Comparison of ENCODE assay signal across 37 cellular contexts in genomic region chr1:51014878-51015277, GRCh38. TPM values are rescaled to one million over a fixed set of nuclear protein-coding genes. Genes with fewer than 3 reads are reported as not detected.
DNase-seq lines count a peak whose midpoint lies in the region; ATAC-seq, FAIRE-seq and TF ChIP-seq lines count a peak whose summit lies in the region.
"Had no signal": no experiment of that assay in that cellular context is flagged by ENCODE, and none has a peak within 500 bp of the region (broad histone marks: within the 10 kb centered on the region; RNA-seq: fewer than 3 reads in every experiment).

No MANE protein-coding gene starts in this region.

- TF ChIP-seq POLR2A in HepG2 (IDR thresholded peaks at IDR 0.05; ENCODE audit: insufficient read depth in 1 of 2, low read depth in 2 of 2, low read length in 2 of 2) (no peak), right lobe of liver (IDR thresholded peaks at IDR 0.05) (no peak), K562 (conservative IDR thresholded peaks at IDR 0.05) (no peak)

- H3K27ac ChIP-seq in HepG2 (ENCODE audit: extremely low read length, insufficient read depth, low read length) (no peak overlapping the region), right lobe of liver (no peak overlapping the region), SK-N-MC (peak overlapping the region; percentile 9; the same call in 1 of the 2 replicates), K562 (ENCODE audit: extremely low read depth, low read depth, low read length) (no peak overlapping the region)
- H3K27ac ChIP-seq: 22Rv1; A549; BLaER1; BLaER1 treated with 17β-estradiol and CSF1 and Interleukin-3, amounts not matched to agents 10 nM and 100 nM; C4-2B had no signal

- H3K27me3 Mint-ChIP-seq in activated CD4-positive, alpha-beta memory T cell treated with anti-CD3 and anti-CD28 coated beads for 36 hours = peaks cover 3% of the 10 kb centered on the region

- 41% methylated on average over 1 of the region's 1 CpG for WGBS in HepG2 (ENCODE audit: low lambda C conversion rate)
- WGBS in right lobe of liver (ENCODE audit: insufficient coverage, low coverage, low lambda C conversion rate, missing lambda C conversion rate) = 100% methylated on average over 1 of the region's 1 CpG
- 67% methylated on average over 1 of the region's 1 CpG for WGBS in K562 (ENCODE audit: insufficient coverage, low coverage, missing lambda C conversion rate)

- no peaks in the 10 kb centered on the region for H3K4me1 Mint-ChIP-seq in activated CD4-positive, alpha-beta memory T cell treated with anti-CD3 and anti-CD28 coated beads for 36 hours (ENCODE audit: low read depth)
- H3K4me1 Mint-ChIP-seq: B cell; CD14-positive monocyte; CD4-positive, alpha-beta memory T cell; CD4-positive, CD25-positive, alpha-beta regulatory T cell; CD8-positive, alpha-beta memory T cell had no signal

- CTCF ChIA-PET in HepG2 (lab: Yijun Ruan, JAX; ENCODE audit: low intra/inter-chr PET ratio, low total read pairs) = no interaction called here
- CTCF ChIA-PET in K562 (lab: Yijun Ruan, JAX; ENCODE audit: low intra/inter-chr PET ratio) = no interaction called here
- CTCF ChIA-PET in activated CD4-positive, alpha-beta memory T cell treated with anti-CD3 and anti-CD28 coated beads for 36 hours (lab: Charles Lee) = no interaction called here

- H3K4me1 ChIP-seq in HepG2 (ENCODE audit: insufficient read depth, low read length) (no peaks in the 10 kb centered on the region), right lobe of liver (no peaks in the 10 kb centered on the region), K562 (replicated peaks in 1 of 2; ENCODE audit: control insufficient read depth in 2 of 2, insufficient read depth in 2 of 2, low read length in 2 of 2) (no peaks in the 10 kb centered on the region)
- H3K4me1 ChIP-seq: A549; BE2C; BLaER1; BLaER1 treated with 17β-estradiol and CSF1 and Interleukin-3, amounts not matched to agents 10 nM and 100 nM; Caco-2 had no signal

- DNase-seq in HepG2 (ENCODE audit: low spot score) (no peak), right lobe of liver (no peak), SK-N-MC (ENCODE audit: low read depth, low spot score) (no peak), K562 (ENCODE audit: extremely low read depth in 1 of 4, low spot score in 3 of 4) (no peak), dedifferentiated amniotic fluid mesenchymal stem cell (ENCODE audit: extremely low spot score) (peak; percentile 11), NCI-H187 treated with DMSO at 0.1 percent for 48 hours (lab: John Stamatoyannopoulos, UW) (no peak), germinal center (ENCODE audit: low spot score) (no peak)
- no peak for DNase-seq in activated CD4-positive, alpha-beta memory T cell treated with anti-CD3 and anti-CD28 coated beads for 36 hours
- DNase-seq: 8988T; ACHN; AML-193; BE2C; C1 segment of cervical spinal cord; Caco-2; Calu3; CD4-positive, alpha-beta memory T cell; CD4-positive, alpha-beta T cell; CD4-positive, CD25-positive, alpha-beta regulatory T cell; CD8-positive, alpha-beta memory T cell; CD8-positive, alpha-beta T cell; COR-L47; DMS 273 treated with DMSO at 0.1 percent for 48 hours; DMS153; DMS53; DMS79; DMS79 treated with DMSO at 0.1 percent for 48 hours; DND-41; EL had no signal

- POLR2A ChIA-PET in HepG2 (lab: Yijun Ruan, JAX) (no interaction called here), K562 (lab: Yijun Ruan, JAX) (no interaction called here)
- POLR2A ChIA-PET in activated CD4-positive, alpha-beta memory T cell treated with anti-CD3 and anti-CD28 coated beads for 36 hours (lab: Charles Lee) = no interaction called here

- no peak for TF ChIP-seq CTCF in HepG2 (CRISPR knock-in tag; IDR thresholded peaks at IDR 0.05)
- no peak for TF ChIP-seq CTCF in right lobe of liver (IDR thresholded peaks at IDR 0.05)
- no peak for TF ChIP-seq CTCF in K562 (IDR thresholded peaks at IDR 0.05 in 2 of 3, conservative IDR thresholded peaks at IDR 0.05 in 1 of 3; ENCODE audit: insufficient read depth in 2 of 3, low read depth in 1 of 3, low read length in 3 of 3)

- H3K4me2 ChIP-seq in HepG2 (ENCODE audit: low read depth, low read length) (no peak overlapping the region), K562 (ENCODE audit: insufficient read depth, low read length) (no peak overlapping the region)
- H3K4me2 ChIP-seq: A549; BLaER1; BLaER1 treated with 17β-estradiol and CSF1 and Interleukin-3, amounts not matched to agents 10 nM and 100 nM had no signal

- H2AFZ ChIP-seq in HepG2 (ENCODE audit: low read length) (no peak overlapping the region), K562 (ENCODE audit: low read depth, low read length) (no peak overlapping the region; the same call in 1 of the 2 replicates)

- no peaks in the 10 kb centered on the region for H3K79me2 ChIP-seq in HepG2 (ENCODE audit: insufficient read depth, low read length)
- no peaks in the 10 kb centered on the region for H3K79me2 ChIP-seq in K562 (ENCODE audit: control insufficient read depth, insufficient read depth, low read length)

- H3K36me3 ChIP-seq in HepG2 (replicated peaks in 1 of 2; ENCODE audit: control insufficient read depth in 1 of 2, insufficient read depth in 2 of 2, low read length in 2 of 2) (no peaks in the 10 kb centered on the region), right lobe of liver (no peaks in the 10 kb centered on the region), SK-N-MC (ENCODE audit: insufficient read depth, low read length) (peaks cover 4% of the 10 kb centered on the region; the same call in 1 of the 2 replicates), K562 (ENCODE audit: control insufficient read depth, insufficient read depth, low read length) (no peaks in the 10 kb centered on the region)
- H3K36me3 ChIP-seq: BE2C; BLaER1; BLaER1 treated with 17β-estradiol and CSF1 and Interleukin-3, amounts not matched to agents 10 nM and 100 nM had no signal

- in situ Hi-C loops in HepG2 (cut with HindIII; ENCODE audit: extremely low pct_ligation_motif_present, low pct_unique_long_range_greater_than_20kb) (no loop called here), K562 (cut with MboI) (no loop called here)

- H3K4me3 ChIP-seq in HepG2 (replicated peaks in 1 of 3; ENCODE audit: insufficient read depth in 1 of 3, low read depth in 2 of 3, low read length in 3 of 3) (no peak overlapping the region), right lobe of liver (no peak overlapping the region), SK-N-MC (no peak overlapping the region), K562 (no peak overlapping the region)
- H3K4me3 ChIP-seq: A549; BLaER1; BLaER1 treated with 17β-estradiol and CSF1 and Interleukin-3, amounts not matched to agents 10 nM and 100 nM had no signal

- TF ChIP-seq RAD21 in HepG2 (CRISPR knock-in tag; IDR thresholded peaks at IDR 0.05) = no peak
- no peak for TF ChIP-seq RAD21 in K562 (CRISPR knock-in tag; conservative IDR thresholded peaks at IDR 0.05 in 1 of 2, IDR thresholded peaks at IDR 0.05 in 1 of 2)

- H3K9me1 ChIP-seq in K562 (ENCODE audit: control insufficient read depth, insufficient read depth, low read length) = no peaks in the 10 kb centered on the region

- H3K27me3 ChIP-seq in HepG2 (ENCODE audit: control insufficient read depth in 1 of 2, insufficient read depth in 2 of 2, low read length in 2 of 2) (no peaks in the 10 kb centered on the region; a peak in 1 of 5 replicates), right lobe of liver (no peaks in the 10 kb centered on the region), K562 (ENCODE audit: control insufficient read depth in 2 of 2, insufficient read depth in 2 of 2, low read length in 2 of 2) (no peaks in the 10 kb centered on the region)
- H3K27me3 ChIP-seq: BE2C; BLaER1; BLaER1 treated with 17β-estradiol and CSF1 and Interleukin-3, amounts not matched to agents 10 nM and 100 nM had no signal

- no peak overlapping the region for H3K4me3 Mint-ChIP-seq in activated CD4-positive, alpha-beta memory T cell treated with anti-CD3 and anti-CD28 coated beads for 36 hours
- H3K4me3 Mint-ChIP-seq: B cell; CD14-positive monocyte; CD4-positive, alpha-beta memory T cell; CD4-positive, alpha-beta T cell; CD4-positive, CD25-positive, alpha-beta regulatory T cell; CD8-positive, alpha-beta memory T cell; CD8-positive, alpha-beta T cell had no signal

- H3K9ac ChIP-seq in HepG2 (ENCODE audit: insufficient read depth, low read depth, low read length) (no peak overlapping the region), SK-N-MC (ENCODE audit: insufficient read length) (no peak overlapping the region), K562 (ENCODE audit: insufficient read depth in 1 of 2, low read depth in 2 of 2, low read length in 2 of 2) (no peak overlapping the region)
- H3K9ac ChIP-seq: BLaER1; BLaER1 treated with 17β-estradiol and CSF1 and Interleukin-3, amounts not matched to agents 10 nM and 100 nM had no signal

- no peaks in the 10 kb centered on the region for H3K36me3 Mint-ChIP-seq in activated CD4-positive, alpha-beta memory T cell treated with anti-CD3 and anti-CD28 coated beads for 36 hours
- H3K36me3 Mint-ChIP-seq: CD14-positive monocyte; CD8-positive, alpha-beta T cell had no signal

- BruUV-seq in HepG2 (replicated peaks; lab: Mats Ljungman, UMichigan) (no TSS peak), K562 (replicated peaks; lab: Mats Ljungman, UMichigan) (no TSS peak)

- H3K9me3 ChIP-seq in HepG2 (ENCODE audit: low read length) (no peaks in the 10 kb centered on the region), right lobe of liver (no peaks in the 10 kb centered on the region), SK-N-MC (ENCODE audit: low read depth, low read length) (no peaks in the 10 kb centered on the region), K562 (replicated peaks; ENCODE audit: control insufficient read depth, insufficient read depth, low read depth, low read length) (no peaks in the 10 kb centered on the region)
- H3K9me3 ChIP-seq: A549; BE2C; BLaER1; BLaER1 treated with 17β-estradiol and CSF1 and Interleukin-3, amounts not matched to agents 10 nM and 100 nM; Caco-2 had no signal

- H4K20me1 ChIP-seq in HepG2 (ENCODE audit: insufficient read depth, low read length) (no peaks in the 10 kb centered on the region), K562 (replicated peaks; ENCODE audit: control insufficient read depth, insufficient read depth, low read length) (no peaks in the 10 kb centered on the region)
- H4K20me1 ChIP-seq: BLaER1; BLaER1 treated with 17β-estradiol and CSF1 and Interleukin-3, amounts not matched to agents 10 nM and 100 nM had no signal

- intact Hi-C loops in HepG2 (cut with micrococcal nuclease; ENCODE audit: unreplicated experiment) (no loop called here), right lobe of liver (cut with DNase I) (no loop called here), K562 (cut with micrococcal nuclease) (no loop called here)
- intact Hi-C loops in activated CD4-positive, alpha-beta memory T cell treated with anti-CD3 and anti-CD28 coated beads for 36 hours (cut with micrococcal nuclease) = no loop called here

- FAIRE-seq in HepG2 (lab: Jason Lieb, UNC) (no peak), K562 (lab: Jason Lieb, UNC) (no peak)
- FAIRE-seq: A204.1, A549, D721Med had no signal

- no peak overlapping the region for H3K27ac Mint-ChIP-seq in activated CD4-positive, alpha-beta memory T cell treated with anti-CD3 and anti-CD28 coated beads for 36 hours
- H3K27ac Mint-ChIP-seq: B cell; CD14-positive monocyte; CD4-positive, alpha-beta memory T cell; CD4-positive, alpha-beta T cell; CD4-positive, CD25-positive, alpha-beta regulatory T cell; CD8-positive, alpha-beta T cell had no signal

- ATAC-seq in HepG2 (no peak), right lobe of liver (no peak), K562 (no peak)
- ATAC-seq: A549; CD8-positive, alpha-beta T cell had no signal

- peaks cover 3% of the 10 kb centered on the region for H3K9me3 Mint-ChIP-seq in activated CD4-positive, alpha-beta memory T cell treated with anti-CD3 and anti-CD28 coated beads for 36 hours

- TF ChIP-seq EP300 in HepG2 (IDR thresholded peaks at IDR 0.05; ENCODE audit: low read depth in 2 of 2, low read length in 2 of 2) (no peak), HepG2 (CRISPR knock-in tag; IDR thresholded peaks at IDR 0.05; ENCODE audit: borderline replicate concordance) (no peak), K562 (IDR thresholded peaks at IDR 0.05; ENCODE audit: low read length) (no peak)

RNA-seq across cellular contexts. Expression of gene CDKN2C, which starts 44.8 kb away (rescaled TPM):
- 13.7 and 14.0 TPM in 2 replicates for total RNA-seq in HepG2 (2016; rRNA removed; fragmentation: Illumina TruSeq; extraction: Trizol)
- 4.5 and 4.8 TPM in 2 replicates for total RNA-seq in HepG2 (2016; cell fraction: cytosol; rRNA removed; fragmentation: Illumina TruSeq; extraction: Trizol; ENCODE audit: low read depth)
- total RNA-seq in HepG2 (2016; cell fraction: insoluble cytoplasmic fraction; rRNA removed; fragmentation: Illumina TruSeq; extraction: Trizol) = 12.6 and 14.5 TPM in 2 replicates
- total RNA-seq in HepG2 (2016; cell fraction: membrane; rRNA removed; fragmentation: Illumina TruSeq; extraction: Trizol) = 8.9 and 9.6 TPM in 2 replicates
- total RNA-seq in HepG2 (2016; cell fraction: nucleus; rRNA removed; fragmentation: Illumina TruSeq; extraction: Trizol) = 8.9 and 10.3 TPM in 2 replicates
- 5.1 and 7.8 TPM in 2 replicates for polyA plus RNA-seq in HepG2 (2011; rRNA removed)
- polyA plus RNA-seq in HepG2 (2011; cell fraction: cytosol; rRNA removed) = 7.3 and 7.5 TPM in 2 replicates
- polyA plus RNA-seq in HepG2 (2011; cell fraction: nucleus; rRNA removed) = 2.3 and 4.0 TPM in 2 replicates
- 4.7 and 10.1 TPM in 2 replicates for polyA plus RNA-seq in HepG2 (2012)
- 3.9 and 4.1 TPM in 2 replicates for polyA plus RNA-seq in HepG2 (2016; cell fraction: cytosol; fragmentation: Illumina TruSeq; extraction: Trizol; ENCODE audit: low read depth)
- polyA plus RNA-seq in HepG2 (2016; cell fraction: insoluble cytoplasmic fraction; fragmentation: Illumina TruSeq; extraction: Trizol; ENCODE audit: low read depth) = 21.4 and 22.7 TPM in 2 replicates
- polyA plus RNA-seq in HepG2 (2016; cell fraction: membrane; fragmentation: Illumina TruSeq; extraction: Trizol; ENCODE audit: low read depth) = 9.0 and 9.1 TPM in 2 replicates
- 13.7 and 14.7 TPM in 2 replicates for polyA plus RNA-seq in HepG2 (2016; cell fraction: nucleus; fragmentation: Illumina TruSeq; extraction: Trizol; ENCODE audit: insufficient read depth, low read depth)
- polyA minus RNA-seq in HepG2 (2011; rRNA and poly(A)+ RNA removed; ENCODE audit: low replicate concordance) = 5.8 and 52.1 TPM in 2 replicates
- polyA minus RNA-seq in HepG2 (2011; cell fraction: cytosol; rRNA and poly(A)+ RNA removed) = 4.9 and 5.0 TPM in 2 replicates
- polyA minus RNA-seq in HepG2 (2011; cell fraction: nucleus; rRNA and poly(A)+ RNA removed) = 3.1 and 7.9 TPM in 2 replicates
- 1 to 10 TPM; 1.2 to 6.7 (median 3.1) TPM for total RNA-seq in right lobe of liver
- total RNA-seq in K562 (2011; cell fraction: chromatin; rRNA removed; ENCODE audit: low replicate concordance) = 15.8 and 16.4 TPM in 2 replicates
- 19.7 and 20.7 TPM in 2 replicates for total RNA-seq in K562 (2011; cell fraction: nucleolus; rRNA removed)
- total RNA-seq in K562 (2011; cell fraction: nucleoplasm; rRNA removed) = 19.7 and 23.7 TPM in 2 replicates
- 74.3 and 82.0 TPM in 2 replicates for total RNA-seq in K562 (2014; rRNA removed)
- total RNA-seq in K562 (2014; rRNA removed; fragmentation: Illumina TruSeq; extraction: Trizol) = 38.2 and 41.3 TPM in 2 replicates
- 64.5 and 67.1 TPM in 2 replicates for total RNA-seq in K562 (2015; rRNA removed; fragmentation: Illumina TruSeq; extraction: Trizol)
- 56.7 and 62.2 TPM in 2 replicates for total RNA-seq in K562 (2021)
- 27.0 and 28.5 TPM in 2 replicates for polyA plus RNA-seq in K562 (2011; rRNA removed)
- polyA plus RNA-seq in K562 (2011; cell fraction: cytosol; rRNA removed) = 30.9 and 35.2 TPM in 2 replicates
- polyA plus RNA-seq in K562 (2011; cell fraction: nucleus; rRNA removed) = 17.3 and 17.5 TPM in 2 replicates
- 67.6 and 71.5 TPM in 2 replicates for polyA plus RNA-seq in K562 (2012)
- polyA plus RNA-seq in K562 (2014; fragmentation: Illumina TruSeq; extraction: Trizol) = 40.5 and 45.9 TPM in 2 replicates
- polyA plus RNA-seq in K562 (2014; fragmentation: Nextera tagmentation; extraction: Ambion mirVana) = 10 to 100 TPM; 11.9 to 18.2 TPM
- polyA plus RNA-seq in K562 (2014; rRNA removed) = 56.3 and 56.4 TPM in 2 replicates
- polyA minus RNA-seq in K562 (2011; rRNA and poly(A)+ RNA removed) = 25.9 and 29.4 TPM in 2 replicates
- polyA minus RNA-seq in K562 (2011; cell fraction: cytosol; rRNA and poly(A)+ RNA removed) = 17.3 and 18.8 TPM in 2 replicates
- polyA minus RNA-seq in K562 (2011; cell fraction: nucleus; rRNA and poly(A)+ RNA removed) = 17.5 and 42.1 TPM in 2 replicates
- total RNA-seq in activated CD4-positive, alpha-beta memory T cell treated with anti-CD3 and anti-CD28 coated beads for 36 hours = 10 to 100 TPM; 15.5 to 16.8 TPM

RNA-seq across cellular contexts. Expression of gene FAF1, which starts 54.8 kb away (rescaled TPM):
- 63.3 and 82.8 TPM in 2 replicates for total RNA-seq in HepG2 (2016; rRNA removed; fragmentation: Illumina TruSeq; extraction: Trizol)
- 40.5 and 48.6 TPM in 2 replicates for total RNA-seq in HepG2 (2016; cell fraction: cytosol; rRNA removed; fragmentation: Illumina TruSeq; extraction: Trizol; ENCODE audit: low read depth)
- total RNA-seq in HepG2 (2016; cell fraction: insoluble cytoplasmic fraction; rRNA removed; fragmentation: Illumina TruSeq; extraction: Trizol) = 63.0 and 76.3 TPM in 2 replicates
- 58.2 and 67.7 TPM in 2 replicates for total RNA-seq in HepG2 (2016; cell fraction: membrane; rRNA removed; fragmentation: Illumina TruSeq; extraction: Trizol)
- total RNA-seq in HepG2 (2016; cell fraction: nucleus; rRNA removed; fragmentation: Illumina TruSeq; extraction: Trizol) = 57.2 and 61.7 TPM in 2 replicates
- 15.6 and 19.4 TPM in 2 replicates for polyA plus RNA-seq in HepG2 (2011; rRNA removed)
- polyA plus RNA-seq in HepG2 (2011; cell fraction: cytosol; rRNA removed) = 8.4 and 15.7 TPM in 2 replicates
- 5.8 and 7.7 TPM in 2 replicates for polyA plus RNA-seq in HepG2 (2011; cell fraction: nucleus; rRNA removed)
- 38.8 and 46.7 TPM in 2 replicates for polyA plus RNA-seq in HepG2 (2012)
- polyA plus RNA-seq in HepG2 (2016; cell fraction: cytosol; fragmentation: Illumina TruSeq; extraction: Trizol; ENCODE audit: low read depth) = 21.2 and 29.2 TPM in 2 replicates
- 72.2 and 73.8 TPM in 2 replicates for polyA plus RNA-seq in HepG2 (2016; cell fraction: insoluble cytoplasmic fraction; fragmentation: Illumina TruSeq; extraction: Trizol; ENCODE audit: low read depth)
- polyA plus RNA-seq in HepG2 (2016; cell fraction: membrane; fragmentation: Illumina TruSeq; extraction: Trizol; ENCODE audit: low read depth) = 36.3 and 46.3 TPM in 2 replicates
- polyA plus RNA-seq in HepG2 (2016; cell fraction: nucleus; fragmentation: Illumina TruSeq; extraction: Trizol; ENCODE audit: insufficient read depth, low read depth) = 32.7 and 33.6 TPM in 2 replicates
- polyA minus RNA-seq in HepG2 (2011; rRNA and poly(A)+ RNA removed; ENCODE audit: low replicate concordance) = 14.1 and 57.5 TPM in 2 replicates
- polyA minus RNA-seq in HepG2 (2011; cell fraction: cytosol; rRNA and poly(A)+ RNA removed) = 29.2 and 31.0 TPM in 2 replicates
- polyA minus RNA-seq in HepG2 (2011; cell fraction: nucleus; rRNA and poly(A)+ RNA removed) = 53.7 and 80.9 TPM in 2 replicates
- total RNA-seq in right lobe of liver = 10 to 100 TPM; 24.1 to 32.4 (median 31.6) TPM
- total RNA-seq in K562 (2011; cell fraction: chromatin; rRNA removed; ENCODE audit: low replicate concordance) = 281 and 434 TPM in 2 replicates
- total RNA-seq in K562 (2011; cell fraction: nucleolus; rRNA removed) = 44.0 and 67.8 TPM in 2 replicates
- 165 and 180 TPM in 2 replicates for total RNA-seq in K562 (2011; cell fraction: nucleoplasm; rRNA removed)
- total RNA-seq in K562 (2014; rRNA removed) = 76.3 and 76.7 TPM in 2 replicates
- total RNA-seq in K562 (2014; rRNA removed; fragmentation: Illumina TruSeq; extraction: Trizol) = 225 and 267 TPM in 2 replicates
- total RNA-seq in K562 (2015; rRNA removed; fragmentation: Illumina TruSeq; extraction: Trizol) = 163 and 176 TPM in 2 replicates
- 186 and 190 TPM in 2 replicates for total RNA-seq in K562 (2021)
- 88.2 and 118 TPM in 2 replicates for polyA plus RNA-seq in K562 (2011; rRNA removed)
- polyA plus RNA-seq in K562 (2011; cell fraction: cytosol; rRNA removed) = 12.0 and 44.0 TPM in 2 replicates
- polyA plus RNA-seq in K562 (2011; cell fraction: nucleus; rRNA removed) = 30.1 and 41.4 TPM in 2 replicates
- 144 and 167 TPM in 2 replicates for polyA plus RNA-seq in K562 (2012)
- polyA plus RNA-seq in K562 (2014; fragmentation: Illumina TruSeq; extraction: Trizol) = 186 and 212 TPM in 2 replicates
- polyA plus RNA-seq in K562 (2014; fragmentation: Nextera tagmentation; extraction: Ambion mirVana) = 10 to 100 TPM; 48.7 to 60.9 TPM
- 78.9 and 92.7 TPM in 2 replicates for polyA plus RNA-seq in K562 (2014; rRNA removed)
- 295 and 351 TPM in 2 replicates for polyA minus RNA-seq in K562 (2011; rRNA and poly(A)+ RNA removed)
- 85.8 and 99.9 TPM in 2 replicates for polyA minus RNA-seq in K562 (2011; cell fraction: cytosol; rRNA and poly(A)+ RNA removed)
- 46.4 and 174 TPM in 2 replicates for polyA minus RNA-seq in K562 (2011; cell fraction: nucleus; rRNA and poly(A)+ RNA removed)
- 10 to 100 TPM; 77.0 to 84.6 TPM for total RNA-seq in activated CD4-positive, alpha-beta memory T cell treated with anti-CD3 and anti-CD28 coated beads for 36 hours

Comparison
In these comparisons a context has a peak if more than half of its experiments do, and no peak if none do; other contexts are left out.
1. Of the 241 proteins assayed by ChIP-seq in both HepG2 and K562: peak only in HepG2: HNRNPK; only in K562: PCBP2 and ZNF512; in both: none; in neither: 238.